In genomic region chr1:51331206-51332100, GRCh38 we compare ENCODE assay signal across 8 cellular contexts. TPM values are rescaled to one million over a fixed set of nuclear protein-coding genes. Genes with fewer than 3 reads are reported as not detected.
DNase-seq lines count a peak whose midpoint lies in the region; ATAC-seq and TF ChIP-seq lines count a peak whose summit lies in the region.

No MANE protein-coding gene starts in this region.

- H3K79me2 ChIP-seq in Loucy (ENCODE audit: insufficient read depth, low read length) = no peaks in the 10 kb centered on the region

- peak overlapping the region; percentile 37 for H3K9ac ChIP-seq in Loucy (ENCODE audit: low read depth, low read length, poor library complexity, severe bottlenecking)
- peak overlapping the region; percentile 45 for H3K9ac ChIP-seq in rectal smooth muscle tissue (ENCODE audit: low read length)

- WGBS in heart left ventricle, 4 donors = 33 to 49% (median 45%) methylated on average over 7 of the region's 7 CpGs

- peak; percentile 33 for ATAC-seq in GM19468 (IDR thresholded peaks at IDR 0.05; ENCODE audit: extremely low read depth, unreplicated experiment)
- peak; percentile 54 for ATAC-seq in activated B cell treated with CpG ODN at 0.5 μM for 24 hours (ENCODE audit: low read depth)
- peak; percentile 53 to 68 (median 57) for ATAC-seq in heart left ventricle

- H3K4me2 ChIP-seq in Loucy (ENCODE audit: low read depth, low read length, poor library complexity, severe bottlenecking) = peak overlapping the region; percentile 11

- TF ChIP-seq POLR2A in heart left ventricle (IDR thresholded peaks at IDR 0.05) = no peak

- H3K36me3 Mint-ChIP-seq in Caco-2 (ENCODE audit: insufficient read depth, unreplicated experiment) (no peaks in the 10 kb centered on the region), activated B cell treated with CpG ODN at 0.5 μM for 24 hours (ENCODE audit: low read depth) (no peaks in the 10 kb centered on the region)

- no peaks in the 10 kb centered on the region for H4K20me1 ChIP-seq in Loucy (ENCODE audit: insufficient read depth, low read length, poor library complexity, severe bottlenecking)

- intact Hi-C loops in Caco-2 (cut with micrococcal nuclease; ENCODE audit: unreplicated experiment) = loop anchor here (1.0 kb wide), 1 partner anchor 187 kb away; no protein-coding TSS in a partner anchor
- intact Hi-C loops in activated B cell treated with CpG ODN at 0.5 μM for 24 hours (cut with micrococcal nuclease) = no loop called here
- intact Hi-C loops in heart left ventricle (cut with DNase I) = no loop called here

- H3K27ac Mint-ChIP-seq in Caco-2 (ENCODE audit: unreplicated experiment) (peak overlapping the region; percentile 90), activated B cell treated with CpG ODN at 0.5 μM for 24 hours (no peak overlapping the region)

- H3K27me3 ChIP-seq in Caco-2 (replicated peaks; ENCODE audit: control insufficient read depth, insufficient read depth, low read length) (no peaks in the 10 kb centered on the region), Loucy (ENCODE audit: insufficient read depth, low read length, poor library complexity, severe bottlenecking) (no peaks in the 10 kb centered on the region), heart left ventricle (peaks cover 0 to 16% (median 0%) of the 10 kb centered on the region in 9 donors), rectal smooth muscle tissue (ENCODE audit: control insufficient read depth, insufficient read depth, low read length) (no peaks in the 10 kb centered on the region)

- no peaks in the 10 kb centered on the region for H3K27me3 Mint-ChIP-seq in Caco-2 (ENCODE audit: insufficient read depth, unreplicated experiment)
- H3K27me3 Mint-ChIP-seq in activated B cell treated with CpG ODN at 0.5 μM for 24 hours = peaks cover 25% of the 10 kb centered on the region

- H3F3A ChIP-seq in Loucy (ENCODE audit: low read depth) = no peaks in the 10 kb centered on the region

- TF ChIP-seq CTCF in Caco-2 (IDR thresholded peaks at IDR 0.05; ENCODE audit: insufficient read depth in 1 of 2, low read depth in 1 of 2, low read length in 1 of 2, severe bottlenecking in 1 of 2, unreplicated experiment in 1 of 2) (no peak), Loucy (conservative IDR thresholded peaks at IDR 0.05; ENCODE audit: low read length) (no peak), activated B cell treated with CpG ODN at 0.5 μM for 24 hours (IDR thresholded peaks at IDR 0.05) (no peak), heart left ventricle (IDR thresholded peaks at IDR 0.05) (no peak)

- peak overlapping the region; percentile 87 for H2AFZ ChIP-seq in Loucy (ENCODE audit: low read length)

- H3K9me3 ChIP-seq in Caco-2 (no peaks in the 10 kb centered on the region), Loucy (ENCODE audit: insufficient read depth, low read depth, low read length) (no peaks in the 10 kb centered on the region), heart left ventricle (no peaks in the 10 kb centered on the region)

- H3K4me1 Mint-ChIP-seq in Caco-2 (ENCODE audit: low read depth, unreplicated experiment) = peaks cover 19% of the 10 kb centered on the region
- H3K4me1 Mint-ChIP-seq in activated B cell treated with CpG ODN at 0.5 μM for 24 hours = peaks cover 10% of the 10 kb centered on the region

- DNase-seq in Caco-2 = peak; percentile 64 to 78
- no peak for DNase-seq in activated B cell treated with CpG ODN at 0.5 μM for 24 hours
- DNase-seq in heart left ventricle = peak in 2 of 5 donors; percentile 32 to 59
- DNase-seq in globus pallidus (ENCODE audit: low spot score) = no peak
- no peak for DNase-seq in stimulated activated CD4-positive, alpha-beta T cell treated with anti-CD3 and anti-CD28 coated beads, Interleukin-4, amount 100 ng/mL, for 4 hours

- H3K27ac ChIP-seq in heart left ventricle = peak overlapping the region in 11 of 12 donors; percentile 15 to 82 (median 69)
- no peak overlapping the region for H3K27ac ChIP-seq in rectal smooth muscle tissue (ENCODE audit: low read depth, low read length)

- H3K4me1 ChIP-seq in Caco-2 = peaks cover 30% of the 10 kb centered on the region
- H3K4me1 ChIP-seq in Loucy (ENCODE audit: insufficient read depth, low read length, poor library complexity, severe bottlenecking) = peaks cover 10% of the 10 kb centered on the region
- H3K4me1 ChIP-seq in heart left ventricle = peaks cover 0 to 31% (median 11%) of the 10 kb centered on the region in 12 donors
- H3K4me1 ChIP-seq in rectal smooth muscle tissue (ENCODE audit: control insufficient read depth, insufficient read depth, low read length) = no peaks in the 10 kb centered on the region

- POLR2A ChIA-PET in Caco-2 (lab: Charles Lee) = interaction anchor here (0.7 kb wide), 1 partner anchor 283 kb away, joined by 3 read pairs; no protein-coding TSS in a partner anchor
- POLR2A ChIA-PET in activated B cell treated with CpG ODN at 0.5 μM for 24 hours (lab: Charles Lee) = interaction anchor here (0.6 kb wide), 1 partner anchor 1020 kb away, joined by 5 read pairs; no protein-coding TSS in a partner anchor

- peak overlapping the region; percentile 71 for H3K4me3 ChIP-seq in Caco-2 (ENCODE audit: low read depth, low read length)
- H3K4me3 ChIP-seq in Loucy (ENCODE audit: low read length, poor library complexity, severe bottlenecking) = peak overlapping the region; percentile 7
- peak overlapping the region in 9 of 12 donors; percentile 16 to 69 (median 56) for H3K4me3 ChIP-seq in heart left ventricle
- no peak overlapping the region for H3K4me3 ChIP-seq in rectal smooth muscle tissue (ENCODE audit: low read length)

- H3K9me3 Mint-ChIP-seq in Caco-2 (ENCODE audit: unreplicated experiment) (no peaks in the 10 kb centered on the region), activated B cell treated with CpG ODN at 0.5 μM for 24 hours (no peaks in the 10 kb centered on the region)

- H3K36me3 ChIP-seq in Caco-2 (ENCODE audit: control insufficient read depth, insufficient read depth, low read length) = no peaks in the 10 kb centered on the region
- no peaks in the 10 kb centered on the region for H3K36me3 ChIP-seq in Loucy (ENCODE audit: insufficient read depth, low read length)
- H3K36me3 ChIP-seq in heart left ventricle = no peaks in the 10 kb centered on the region
- no peaks in the 10 kb centered on the region for H3K36me3 ChIP-seq in rectal smooth muscle tissue (ENCODE audit: control insufficient read depth, insufficient read depth, low read length)

- peak overlapping the region; percentile 83 for H3K4me3 Mint-ChIP-seq in Caco-2 (ENCODE audit: unreplicated experiment)
- peak overlapping the region; percentile 64 for H3K4me3 Mint-ChIP-seq in activated B cell treated with CpG ODN at 0.5 μM for 24 hours

- H3K9me2 ChIP-seq in Loucy (replicated peaks; ENCODE audit: low read depth, low read length) = no peaks in the 10 kb centered on the region

- TSS peak; percentile 89 for BruUV-seq in Caco-2 (replicated peaks; lab: Mats Ljungman, UMichigan)

- CTCF ChIA-PET in Caco-2 (lab: Charles Lee) (no interaction called here), activated B cell treated with CpG ODN at 0.5 μM for 24 hours (lab: Charles Lee) (no interaction called here)

RNA-seq across cellular contexts. Expression of gene TTC39A, which starts 1.1 kb away (rescaled TPM):
- total RNA-seq in Caco-2 (2022) = 21.0 and 24.4 TPM in 2 replicates
- 0.38 TPM in 1 of 2 replicates, not detected in the other for total RNA-seq in activated B cell treated with CpG ODN at 0.5 μM for 24 hours
- 10 to 100 TPM; 14.5 to 29.2 (median 23.5) TPM for total RNA-seq in heart left ventricle
- 10 to 100 TPM in 1 of 2 donors, 1 to 10 TPM in 1; 8.4 to 16.0 TPM for polyA plus RNA-seq in heart left ventricle

Comparison
In these comparisons a context has a peak if more than half of its experiments do, and no peak if none do; other contexts are left out.
1. DNase-seq: peak in Caco-2 (2 of 2); none in activated B cell treated with CpG ODN at 0.5 μM for 24 hours (single experiment), globus pallidus (single experiment) and stimulated activated CD4-positive, alpha-beta T cell treated with anti-CD3 and anti-CD28 coated beads, Interleukin-4, amount 100 ng/mL, for 4 hours (0 of 2).
2. RNA of gene TTC39A, which starts 1.1 kb away (total RNA-seq): 14.5 to 29.2 TPM in heart left ventricle and 21.0 to 24.4 TPM in Caco-2; 0.38 TPM in activated B cell treated with CpG ODN at 0.5 μM for 24 hours; every median in the first group is over 10 times any median in the second.
3. Peak in every context shown above with its lines, with median percentiles within 50 percentile points of each other: ATAC-seq.